ENCODE assay signal across 21 cellular contexts in the genomic region with DNA sequence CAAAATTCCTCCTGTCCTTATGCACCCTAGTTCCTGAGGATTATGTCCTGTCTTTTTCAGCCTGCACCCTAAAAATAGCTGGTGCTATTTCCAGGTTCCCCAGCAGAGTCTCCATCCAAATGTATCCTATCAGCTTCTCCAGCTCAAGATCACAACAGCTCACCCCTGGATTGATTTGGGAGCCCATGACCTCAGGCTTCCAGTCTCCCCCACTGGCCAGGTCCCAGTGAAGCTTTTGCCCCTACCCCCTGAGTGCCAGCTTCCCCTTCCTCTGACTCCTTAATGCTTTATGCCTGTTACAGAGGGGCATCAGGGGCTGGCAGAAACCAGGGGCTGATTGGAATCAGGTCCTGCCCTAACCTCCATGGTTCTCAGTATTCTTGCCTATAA.
DNase-seq lines count a peak whose midpoint lies in the region; ATAC-seq and TF ChIP-seq lines count a peak whose summit lies in the region.
"Had no signal": no experiment of that assay in that cellular context is flagged by ENCODE, and none has a peak within 500 bp of the region (broad histone marks: within the 10 kb centered on the region; RNA-seq: fewer than 3 reads in every experiment).

No MANE protein-coding gene starts in this region.

- H3K36me3 ChIP-seq in left ventricle myocardium inferior: no peaks in the 10 kb centered on the region
- H3K36me3 ChIP-seq in gastrocnemius medialis: no peaks in the 10 kb centered on the region
- H3K36me3 ChIP-seq in endodermal cell (ENCODE audit: control insufficient read depth, insufficient read depth, low read length): no peaks in the 10 kb centered on the region

- no peak for TF ChIP-seq CTCF in left ventricle myocardium inferior (IDR thresholded peaks at IDR 0.05; ENCODE audit: borderline replicate concordance)
- TF ChIP-seq CTCF in lower leg skin (IDR thresholded peaks at IDR 0.05): no peak
- TF ChIP-seq CTCF in gastrocnemius medialis (IDR thresholded peaks at IDR 0.05 in 4 of 5, conservative IDR thresholded peaks at IDR 0.05 in 1 of 5): no peak
- no peak for TF ChIP-seq CTCF in endodermal cell (conservative IDR thresholded peaks at IDR 0.05)

- H3K27ac ChIP-seq in left ventricle myocardium inferior (replicated peaks): peak overlapping the region; percentile 89
- peak overlapping the region in 3 of 4 donors; percentile 18 to 60 (median 30) for H3K27ac ChIP-seq in gastrocnemius medialis
- H3K27ac ChIP-seq in endodermal cell (ENCODE audit: low read depth, low read length): no peak overlapping the region
- H3K27ac ChIP-seq: C4-2B had no signal

- H3K9ac ChIP-seq in endodermal cell (ENCODE audit: extremely low read depth, low read length, poor library complexity, severe bottlenecking): no peak overlapping the region

- no peak overlapping the region for H3K27ac Mint-ChIP-seq in endodermal cell

- peaks cover 62% of the 10 kb centered on the region for H3K4me1 ChIP-seq in left ventricle myocardium inferior
- H3K4me1 ChIP-seq in gastrocnemius medialis: no peaks in the 10 kb centered on the region
- peaks cover 3% of the 10 kb centered on the region for H3K4me1 ChIP-seq in endodermal cell (ENCODE audit: control insufficient read depth, insufficient read depth, low read length)

- in situ Hi-C loops in gastrocnemius medialis (cut with MboI; ENCODE audit: low sequenced_read_pairs in 4 of 4): no loop called here

- intact Hi-C loops in left ventricle myocardium inferior (cut with micrococcal nuclease): no loop called here
- intact Hi-C loops in Right ventricle myocardium inferior (cut with DNase I): loop anchor here (5.0 kb wide), 1 partner anchor 51 kb away; no protein-coding TSS in a partner anchor
- intact Hi-C loops in lower leg skin (cut with DNase I; ENCODE audit: low total_unique reads): no loop called here
- intact Hi-C loops in gastrocnemius medialis (cut with DNase I; ENCODE audit: low total_unique reads): no loop called here

- H3K4me1 Mint-ChIP-seq in endodermal cell: peaks cover 7% of the 10 kb centered on the region
- H3K4me1 Mint-ChIP-seq: CD8-positive, alpha-beta memory T cell had no signal

- H3K27me3 ChIP-seq in left ventricle myocardium inferior (ENCODE audit: low read depth) (no peaks in the 10 kb centered on the region), gastrocnemius medialis (no peaks in the 10 kb centered on the region), endodermal cell (ENCODE audit: control insufficient read depth, insufficient read depth, low read length, poor library complexity, severe bottlenecking) (no peaks in the 10 kb centered on the region)

- DNase-seq in left ventricle myocardium inferior: no peak
- DNase-seq in Right ventricle myocardium inferior (ENCODE audit: missing footprints): no peak
- DNase-seq in lower leg skin (ENCODE audit: low spot score in 2 of 2): peak; percentile 8 to 72
- DNase-seq in gastrocnemius medialis: no peak
- DNase-seq in RPMI8226: no peak
- no peak for DNase-seq in NCI-H524 (lab: John Stamatoyannopoulos, UW)
- no peak for DNase-seq in endodermal cell
- DNase-seq in NCI-H1694 (lab: John Stamatoyannopoulos, UW): no peak
- DNase-seq: Calu3; CD8-positive, alpha-beta memory T cell; DMS153; KG1; NCI-H1105; NCI-H146; NCI-H2029 treated with DMSO at 0.1 percent for 48 hours; NCI-H226; NCI-H510A treated with DMSO at 0.1 percent for 48 hours; NCI-H774 had no signal

- H3K9me3 ChIP-seq in left ventricle myocardium inferior (replicated peaks): peaks cover 5% of the 10 kb centered on the region
- no peaks in the 10 kb centered on the region for H3K9me3 ChIP-seq in gastrocnemius medialis
- H3K9me3 ChIP-seq in endodermal cell (ENCODE audit: control insufficient read depth, low read length): peaks cover 3% of the 10 kb centered on the region

- peaks cover 5% of the 10 kb centered on the region for H3K9me3 Mint-ChIP-seq in endodermal cell

- H3K4me3 ChIP-seq in left ventricle myocardium inferior (no peak overlapping the region), lower leg skin (ENCODE audit: low read depth, poor library complexity, severe bottlenecking) (no peak overlapping the region), gastrocnemius medialis (no peak overlapping the region), endodermal cell (ENCODE audit: low read length) (no peak overlapping the region)

- ATAC-seq in Right ventricle myocardium inferior (no peak), gastrocnemius medialis (no peak)
- ATAC-seq: HCT116, Panc1 had no signal

- TF ChIP-seq POLR2A in lower leg skin (IDR thresholded peaks at IDR 0.05) (no peak), gastrocnemius medialis (IDR thresholded peaks at IDR 0.05) (no peak)

- no peaks in the 10 kb centered on the region for H3K36me3 Mint-ChIP-seq in endodermal cell (ENCODE audit: low read depth)
- H3K36me3 Mint-ChIP-seq: CD8-positive, alpha-beta memory T cell had no signal

- no peak overlapping the region for H3K4me3 Mint-ChIP-seq in endodermal cell
- H3K4me3 Mint-ChIP-seq: CD8-positive, alpha-beta memory T cell had no signal

- H3K27me3 Mint-ChIP-seq in endodermal cell (ENCODE audit: insufficient read depth): peaks cover 1% of the 10 kb centered on the region

Comparison
In these comparisons a context has a peak if more than half of its experiments do, and no peak if none do; other contexts are left out.
1. DNase-seq: peak in lower leg skin (2 of 2); none in left ventricle myocardium inferior (single experiment), Right ventricle myocardium inferior (single experiment), gastrocnemius medialis (0 of 2), RPMI8226 (single experiment), NCI-H524 (0 of 2), endodermal cell (single experiment) and NCI-H1694 (single experiment).